Comparison of ENCODE assay signal across 24 cellular contexts in the genomic region with DNA sequence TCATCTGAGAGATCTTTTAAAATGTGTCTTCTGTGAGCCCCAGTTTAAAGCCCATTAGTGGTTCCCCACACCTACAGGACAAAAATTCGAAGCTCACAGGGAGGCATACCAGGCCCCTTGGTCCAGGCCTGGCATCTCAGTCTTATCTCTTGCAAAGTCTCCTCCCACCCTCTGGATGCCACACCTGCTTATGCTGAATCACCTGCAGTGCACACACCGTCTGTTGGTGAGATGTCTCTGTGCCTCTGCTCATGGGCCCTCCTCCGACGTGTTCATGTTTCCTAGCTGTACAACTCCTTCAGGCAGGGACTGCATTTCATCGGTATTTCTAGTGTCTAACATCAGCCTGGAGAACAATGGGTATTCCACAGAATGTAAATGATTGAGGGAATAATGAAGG. TPM values are rescaled to one million over a fixed set of nuclear protein-coding genes. Genes with fewer than 3 reads are reported as not detected.
A peak's percentile ranks its signal among the peaks of the same experiment; 100 is the strongest.
DNase-seq lines count a peak whose midpoint lies in the region; ATAC-seq and TF ChIP-seq lines count a peak whose summit lies in the region.
"Had no signal": no experiment of that assay in that cellular context is flagged by ENCODE, and none has a peak within 500 bp of the region (broad histone marks: within the 10 kb centered on the region; RNA-seq: fewer than 3 reads in every experiment).

No MANE protein-coding gene starts in this region.

- no peaks in the 10 kb centered on the region for H3K9me3 ChIP-seq in testis
- H3K9me3 ChIP-seq: heart left ventricle, psoas muscle had no signal

- no peak for TF ChIP-seq POLR2A in testis (IDR thresholded peaks at IDR 0.05)

- TF ChIP-seq CTCF in testis (IDR thresholded peaks at IDR 0.05), result no peak

- peaks cover 70% of the 10 kb centered on the region for H3K36me3 Mint-ChIP-seq in T-helper 2 cell treated with Interferon-gamma antibody and Interleukin-4, amounts not matched to agents 5 μg/mL and 100 μg/mL, for 36 hours (ENCODE audit: low read depth)
- H3K36me3 Mint-ChIP-seq in stimulated activated naive CD8-positive, alpha-beta T cell treated with anti-CD3 and anti-CD28 coated beads, Interleukin-15, Interleukin-2, amounts not matched to agents 100 ng/mL and 50 ng/mL, for 24 hours (ENCODE audit: low read depth), result peaks cover 46% of the 10 kb centered on the region
- H3K36me3 Mint-ChIP-seq in central memory CD8-positive, alpha-beta T cell (ENCODE audit: insufficient read depth), result peaks cover 2% of the 10 kb centered on the region

- no peak for ATAC-seq in stimulated activated naive CD8-positive, alpha-beta T cell treated with anti-CD3 and anti-CD28 coated beads, Interleukin-15, Interleukin-2, amounts not matched to agents 100 U/mL and 50 U/mL, for 24 hours
- ATAC-seq in central memory CD8-positive, alpha-beta T cell (replicated peaks; ENCODE audit: extremely low read depth, poor library complexity, severe bottlenecking), result no peak
- ATAC-seq in HG03378 (IDR thresholded peaks at IDR 0.05; ENCODE audit: unreplicated experiment), result no peak
- no peak for ATAC-seq in GM21576 (IDR thresholded peaks at IDR 0.05; ENCODE audit: unreplicated experiment)
- ATAC-seq: psoas muscle had no signal

- H3K27ac Mint-ChIP-seq in T-helper 2 cell treated with Interferon-gamma antibody and Interleukin-4, amounts not matched to agents 5 μg/mL and 100 μg/mL, for 36 hours, result peak overlapping the region; percentile 94
- H3K27ac Mint-ChIP-seq in stimulated activated naive CD8-positive, alpha-beta T cell treated with anti-CD3 and anti-CD28 coated beads, Interleukin-15, Interleukin-2, amounts not matched to agents 100 ng/mL and 50 ng/mL, for 24 hours, result peak overlapping the region; percentile 89
- H3K27ac Mint-ChIP-seq in central memory CD8-positive, alpha-beta T cell (ENCODE audit: low read depth), result peak overlapping the region; percentile 68
- H3K27ac Mint-ChIP-seq: neural progenitor cell had no signal

- H3K27me3 Mint-ChIP-seq in T-helper 2 cell treated with Interferon-gamma antibody and Interleukin-4, amounts not matched to agents 5 μg/mL and 100 μg/mL, for 36 hours (ENCODE audit: low read depth), result no peaks in the 10 kb centered on the region
- no peaks in the 10 kb centered on the region for H3K27me3 Mint-ChIP-seq in stimulated activated naive CD8-positive, alpha-beta T cell treated with anti-CD3 and anti-CD28 coated beads, Interleukin-15, Interleukin-2, amounts not matched to agents 100 ng/mL and 50 ng/mL, for 24 hours
- H3K27me3 Mint-ChIP-seq in central memory CD8-positive, alpha-beta T cell, result no peaks in the 10 kb centered on the region

- no peaks in the 10 kb centered on the region for H3K36me3 ChIP-seq in testis (ENCODE audit: low read depth, missing control alignments)
- H3K36me3 ChIP-seq: heart left ventricle, neural progenitor cell had no signal

- no peaks in the 10 kb centered on the region for H3K9me3 Mint-ChIP-seq in T-helper 2 cell treated with Interferon-gamma antibody and Interleukin-4, amounts not matched to agents 5 μg/mL and 100 μg/mL, for 36 hours
- no peaks in the 10 kb centered on the region for H3K9me3 Mint-ChIP-seq in stimulated activated naive CD8-positive, alpha-beta T cell treated with anti-CD3 and anti-CD28 coated beads, Interleukin-15, Interleukin-2, amounts not matched to agents 100 ng/mL and 50 ng/mL, for 24 hours
- H3K9me3 Mint-ChIP-seq in central memory CD8-positive, alpha-beta T cell, result no peaks in the 10 kb centered on the region
- H3K9me3 Mint-ChIP-seq: neural progenitor cell had no signal

- H3K4me3 Mint-ChIP-seq in T-helper 2 cell treated with Interferon-gamma antibody and Interleukin-4, amounts not matched to agents 5 μg/mL and 100 μg/mL, for 36 hours, result no peak overlapping the region
- H3K4me3 Mint-ChIP-seq in stimulated activated naive CD8-positive, alpha-beta T cell treated with anti-CD3 and anti-CD28 coated beads, Interleukin-15, Interleukin-2, amounts not matched to agents 100 ng/mL and 50 ng/mL, for 24 hours, result no peak overlapping the region
- H3K4me3 Mint-ChIP-seq in central memory CD8-positive, alpha-beta T cell, result no peak overlapping the region
- H3K4me3 Mint-ChIP-seq: neural progenitor cell had no signal

- 89 to 94% methylated on average over 5 of the region's 5 CpGs for WGBS in testis, 2 donors

- intact Hi-C loops in testis (cut with DNase I; ENCODE audit: low total_unique reads), result no loop called here

- no peak overlapping the region for H3K27ac ChIP-seq in testis
- H3K27ac ChIP-seq: neural progenitor cell, WERI-Rb-1 had no signal

- peaks cover 62% of the 10 kb centered on the region for H3K4me1 Mint-ChIP-seq in T-helper 2 cell treated with Interferon-gamma antibody and Interleukin-4, amounts not matched to agents 5 μg/mL and 100 μg/mL, for 36 hours (ENCODE audit: low read depth)
- peaks cover 73% of the 10 kb centered on the region for H3K4me1 Mint-ChIP-seq in stimulated activated naive CD8-positive, alpha-beta T cell treated with anti-CD3 and anti-CD28 coated beads, Interleukin-15, Interleukin-2, amounts not matched to agents 100 ng/mL and 50 ng/mL, for 24 hours (ENCODE audit: low read depth)
- peaks cover 34% of the 10 kb centered on the region for H3K4me1 Mint-ChIP-seq in central memory CD8-positive, alpha-beta T cell

- H3K4me3 ChIP-seq in testis, result no peak overlapping the region
- H3K4me3 ChIP-seq: heart left ventricle, neural progenitor cell, psoas muscle, skin epidermis had no signal

- no peak for DNase-seq in T-helper 2 cell treated with Interferon-gamma antibody and Interleukin-4, amounts not matched to agents 5 μg/mL and 100 μg/mL, for 36 hours (ENCODE audit: low spot score)
- DNase-seq in T-helper 2 cell (no peak), testis (no peak)
- no peak for DNase-seq in stimulated activated naive CD8-positive, alpha-beta T cell treated with anti-CD3 and anti-CD28 coated beads, Interleukin-15, Interleukin-2, amounts not matched to agents 100 U/mL and 50 U/mL, for 24 hours
- DNase-seq in central memory CD8-positive, alpha-beta T cell (ENCODE audit: low spot score in 2 of 2), result no peak
- DNase-seq: 8988T; cortex of kidney; EL; H7; Kasumi-1; midbrain; NCI-H1092; NCI-H2029 treated with DMSO at 0.1 percent for 48 hours; psoas muscle; SIG-M5; stimulated activated CD4-positive, alpha-beta T cell treated with anti-CD3 and anti-CD28 coated beads, Interleukin-2, amount 100 ng/mL, for 48 hours; WERI-Rb-1 had no signal

- peaks cover 11% of the 10 kb centered on the region for H3K4me1 ChIP-seq in testis

- H3K27me3 ChIP-seq in testis, result no peaks in the 10 kb centered on the region
- H3K27me3 ChIP-seq: heart left ventricle, neural progenitor cell had no signal

RNA-seq across cellular contexts. Expression of a gene that starts 41.6 kb away (rescaled TPM):
- 100 to 1,000 TPM; 101 to 108 TPM for total RNA-seq in testis
- polyA plus RNA-seq in testis (ENCODE audit: insufficient read depth, low read depth, low replicate concordance), result 98.8 TPM

RNA-seq across cellular contexts. Expression of a gene that starts 57.7 kb away (rescaled TPM):
- 10 to 100 TPM; 22.9 to 29.4 TPM for total RNA-seq in testis
- 30.5 TPM for polyA plus RNA-seq in testis (ENCODE audit: insufficient read depth, low read depth, low replicate concordance)
- total RNA-seq: heart left ventricle, subcutaneous adipose tissue had no signal
- polyA plus RNA-seq: heart left ventricle had no signal
